6 cellular contexts compared by ENCODE assay signal in genomic region chr5:111653408-111653807, GRCh38.
"Had no signal": no experiment of that assay in that cellular context is flagged by ENCODE, and none has a peak within 500 bp of the region (broad histone marks: within the 10 kb centered on the region; RNA-seq: fewer than 3 reads in every experiment).

No MANE protein-coding gene starts in this region.

- ATAC-seq: HepG2, K562 had no signal

- H3K4me3 ChIP-seq: K562 had no signal

- DNase-seq: IMR-90, KBM-7, KG1 had no signal

- H3K27ac ChIP-seq: HL-60 had no signal
